ENCODE assay signal across 14 cellular contexts in genomic region chr5:5063533-5063953, GRCh38.
DNase-seq lines count a peak whose midpoint lies in the region; ATAC-seq and TF ChIP-seq lines count a peak whose summit lies in the region.
"Had no signal": no experiment of that assay in that cellular context is flagged by ENCODE, and none has a peak within 500 bp of the region (broad histone marks: within the 10 kb centered on the region; RNA-seq: fewer than 3 reads in every experiment).

No MANE protein-coding gene starts in this region.

- ATAC-seq in GM19035 (IDR thresholded peaks at IDR 0.05; ENCODE audit: unreplicated experiment) (peak; percentile 81), HG03175 (IDR thresholded peaks at IDR 0.05; ENCODE audit: unreplicated experiment) (peak; percentile 55), HG03354 (IDR thresholded peaks at IDR 0.05; ENCODE audit: poor library complexity, severe bottlenecking, unreplicated experiment) (no peak), GM21717 (IDR thresholded peaks at IDR 0.05; ENCODE audit: unreplicated experiment) (no peak)
- ATAC-seq: activated T-cell treated with anti-CD3 and anti-CD28 coated beads, Interleukin-2, amount 50 U/mL, for 72 hours had no signal

- POLR2A ChIA-PET in BJ (lab: Charles Lee): no interaction called here

- DNase-seq in BJ (ENCODE audit: low read depth): no peak
- no peak for DNase-seq in fibroblast of mammary gland (ENCODE audit: low read depth)
- DNase-seq in NCI-H524 (lab: John Stamatoyannopoulos, UW): no peak
- no peak for DNase-seq in cerebellar cortex (ENCODE audit: low spot score)
- DNase-seq: activated T-cell treated with anti-CD3 and anti-CD28 coated beads, Interleukin-2, amount 50 U/mL, for 72 hours; head of caudate nucleus; NCI-H2171 treated with DMSO at 0.1 percent for 48 hours; SW 1271; uterus had no signal

- TF ChIP-seq CTCF in BJ (IDR thresholded peaks at IDR 0.05; ENCODE audit: insufficient read depth, low read depth, low read length) (0 out of 2 replicates have a peak, but pooled peaks have one; percentile 20), fibroblast of mammary gland (conservative IDR thresholded peaks at IDR 0.05; ENCODE audit: control insufficient read depth, insufficient read depth, low read depth, low read length) (peak; percentile 6)

- no peaks in the 10 kb centered on the region for H3K36me3 ChIP-seq in BJ (ENCODE audit: control insufficient read depth, insufficient read depth, low read length)
- H3K36me3 ChIP-seq: neutrophil, uterus had no signal

- no peaks in the 10 kb centered on the region for H3K27me3 ChIP-seq in BJ (ENCODE audit: control insufficient read depth, insufficient read depth, low read length)
- H3K27me3 ChIP-seq: neutrophil, uterus had no signal

- CTCF ChIA-PET in BJ (lab: Yijun Ruan, JAX): no interaction called here

- H3K4me3 ChIP-seq in BJ (ENCODE audit: low read depth, low read length) (no peak overlapping the region), fibroblast of mammary gland (ENCODE audit: control insufficient read depth, low read depth, low read length) (no peak overlapping the region)
- H3K4me3 ChIP-seq: uterus had no signal

Comparison
In these comparisons a context has a peak if more than half of its experiments do, and no peak if none do; other contexts are left out.
1. ATAC-seq: peak in GM19035 (single experiment) and HG03175 (single experiment); none in HG03354 (single experiment) and GM21717 (single experiment).